In genomic region chr16:87335306-87335967, GRCh38 we compare ENCODE assay signal across 18 cellular contexts.
"Had no signal": no experiment of that assay in that cellular context is flagged by ENCODE, and none has a peak within 500 bp of the region (broad histone marks: within the 10 kb centered on the region; RNA-seq: fewer than 3 reads in every experiment).

No MANE protein-coding gene starts in this region.

- H3K36me3 Mint-ChIP-seq: natural killer cell had no signal

- H3K4me3 ChIP-seq: smooth muscle cell, tibial artery had no signal

- H2AFZ ChIP-seq: parathyroid adenoma had no signal

- H3K27ac Mint-ChIP-seq: natural killer cell; stimulated activated memory B cell treated with anti-CD40 and anti-IgM and Interleukin-4, amounts not matched to agents 10 μg/mL and 1 μg/mL and 100 μg/mL, for 72 hours had no signal

- H3K27me3 ChIP-seq: tibial artery had no signal

- H3K4me3 Mint-ChIP-seq: activated T-cell treated with anti-CD3 and anti-CD28 coated beads, Interleukin-2, amount 50 U/mL, for 4 hours; immature natural killer cell; natural killer cell; stimulated activated memory B cell treated with anti-CD40 and anti-IgM and Interleukin-4, amounts not matched to agents 10 μg/mL and 1 μg/mL and 100 μg/mL, for 72 hours had no signal

- H3K9me3 Mint-ChIP-seq: activated T-cell treated with anti-CD3 and anti-CD28 coated beads, Interleukin-2, amount 50 U/mL, for 4 hours; immature natural killer cell; natural killer cell; stimulated activated memory B cell treated with anti-CD40 and anti-IgM and Interleukin-4, amounts not matched to agents 10 μg/mL and 1 μg/mL and 100 μg/mL, for 72 hours had no signal

- H3K9ac ChIP-seq: parathyroid adenoma had no signal

- DNase-seq: activated CD4-positive, alpha-beta T cell treated with anti-CD3 and anti-CD28 coated beads for 1 hour; activated CD4-positive, alpha-beta T cell treated with anti-CD3 and anti-CD28 coated beads, Interleukin-2, amount 50 U/mL, for 48 hours; activated effector memory CD4-positive, alpha-beta T cell treated with Interleukin-2 at 50 U/mL for 16 hours; activated naive CD4-positive, alpha-beta T cell treated with anti-CD3 and anti-CD28 coated beads, Interleukin-2, amount 50 U/mL, for 16 hours; activated T-cell treated with anti-CD3 and anti-CD28 coated beads, Interleukin-2, amount 50 U/mL, for 4 hours; amniotic stem cell; immature natural killer cell; mesendoderm; natural killer cell; stimulated activated CD4-positive, alpha-beta T cell treated with anti-CD3 and anti-CD28 coated beads, Interleukin-4, amount 100 ng/mL, for 24 hours; T-helper 1 cell; tibial artery had no signal

- ATAC-seq: activated T-cell treated with anti-CD3 and anti-CD28 coated beads, Interleukin-2, amount 50 U/mL, for 4 hours; natural killer cell; sciatic nerve; stimulated activated memory B cell treated with anti-CD40 and anti-IgM and Interleukin-4, amounts not matched to agents 10 μg/mL and 1 μg/mL and 100 μg/mL, for 72 hours had no signal

- H3K9me3 ChIP-seq: neutrophil, tibial artery had no signal

- H3K27ac ChIP-seq: neutrophil, parathyroid adenoma, tibial artery, VCaP had no signal

- H3K27me3 Mint-ChIP-seq: stimulated activated memory B cell treated with anti-CD40 and anti-IgM and Interleukin-4, amounts not matched to agents 10 μg/mL and 1 μg/mL and 100 μg/mL, for 72 hours had no signal

- H3K4me1 ChIP-seq: parathyroid adenoma, tibial artery had no signal

- H3K4me2 ChIP-seq: smooth muscle cell had no signal
